Comparison of ENCODE assay signal across 1 cellular context in the genomic region with DNA sequence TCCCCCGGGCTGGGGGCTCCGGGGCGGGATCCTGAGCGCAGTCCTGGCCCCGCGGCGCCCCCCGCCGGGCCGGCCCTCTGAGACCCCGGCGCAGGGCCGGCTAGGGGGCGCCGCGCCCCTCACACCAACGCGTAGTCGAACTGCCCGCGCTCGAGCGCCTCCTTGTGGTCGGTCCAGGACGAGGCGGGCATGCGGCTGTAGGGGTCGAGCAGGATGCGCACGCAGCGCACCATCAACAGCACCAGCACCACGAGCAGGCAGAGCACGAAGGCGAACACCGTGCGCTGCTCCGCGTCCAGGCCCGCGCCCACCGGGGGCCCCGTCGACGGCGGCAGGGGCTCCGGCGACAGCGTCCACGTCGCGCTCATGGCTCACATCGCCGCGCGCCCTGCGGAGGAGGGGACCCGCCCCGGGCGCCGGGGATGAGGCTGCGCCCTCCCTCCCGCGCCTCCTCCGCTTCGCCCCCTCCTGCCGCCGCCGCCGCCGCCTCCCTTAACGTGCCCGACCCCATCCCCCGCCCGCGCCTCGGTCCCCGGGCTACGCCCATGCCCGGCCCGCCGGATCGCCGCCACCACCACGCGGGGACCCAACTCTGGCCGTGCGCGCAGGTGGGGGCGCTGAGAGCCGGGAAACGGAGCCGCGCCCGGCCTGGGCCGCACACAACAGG.
TF ChIP-seq lines count a peak whose summit lies in the region.

No MANE protein-coding gene starts in this region.

TF ChIP-seq in GM23338, 12 proteins besides CTCF, POLR2A, EP300 and RAD21 (continued from another document):
- TF ChIP-seq, protein P1, sequence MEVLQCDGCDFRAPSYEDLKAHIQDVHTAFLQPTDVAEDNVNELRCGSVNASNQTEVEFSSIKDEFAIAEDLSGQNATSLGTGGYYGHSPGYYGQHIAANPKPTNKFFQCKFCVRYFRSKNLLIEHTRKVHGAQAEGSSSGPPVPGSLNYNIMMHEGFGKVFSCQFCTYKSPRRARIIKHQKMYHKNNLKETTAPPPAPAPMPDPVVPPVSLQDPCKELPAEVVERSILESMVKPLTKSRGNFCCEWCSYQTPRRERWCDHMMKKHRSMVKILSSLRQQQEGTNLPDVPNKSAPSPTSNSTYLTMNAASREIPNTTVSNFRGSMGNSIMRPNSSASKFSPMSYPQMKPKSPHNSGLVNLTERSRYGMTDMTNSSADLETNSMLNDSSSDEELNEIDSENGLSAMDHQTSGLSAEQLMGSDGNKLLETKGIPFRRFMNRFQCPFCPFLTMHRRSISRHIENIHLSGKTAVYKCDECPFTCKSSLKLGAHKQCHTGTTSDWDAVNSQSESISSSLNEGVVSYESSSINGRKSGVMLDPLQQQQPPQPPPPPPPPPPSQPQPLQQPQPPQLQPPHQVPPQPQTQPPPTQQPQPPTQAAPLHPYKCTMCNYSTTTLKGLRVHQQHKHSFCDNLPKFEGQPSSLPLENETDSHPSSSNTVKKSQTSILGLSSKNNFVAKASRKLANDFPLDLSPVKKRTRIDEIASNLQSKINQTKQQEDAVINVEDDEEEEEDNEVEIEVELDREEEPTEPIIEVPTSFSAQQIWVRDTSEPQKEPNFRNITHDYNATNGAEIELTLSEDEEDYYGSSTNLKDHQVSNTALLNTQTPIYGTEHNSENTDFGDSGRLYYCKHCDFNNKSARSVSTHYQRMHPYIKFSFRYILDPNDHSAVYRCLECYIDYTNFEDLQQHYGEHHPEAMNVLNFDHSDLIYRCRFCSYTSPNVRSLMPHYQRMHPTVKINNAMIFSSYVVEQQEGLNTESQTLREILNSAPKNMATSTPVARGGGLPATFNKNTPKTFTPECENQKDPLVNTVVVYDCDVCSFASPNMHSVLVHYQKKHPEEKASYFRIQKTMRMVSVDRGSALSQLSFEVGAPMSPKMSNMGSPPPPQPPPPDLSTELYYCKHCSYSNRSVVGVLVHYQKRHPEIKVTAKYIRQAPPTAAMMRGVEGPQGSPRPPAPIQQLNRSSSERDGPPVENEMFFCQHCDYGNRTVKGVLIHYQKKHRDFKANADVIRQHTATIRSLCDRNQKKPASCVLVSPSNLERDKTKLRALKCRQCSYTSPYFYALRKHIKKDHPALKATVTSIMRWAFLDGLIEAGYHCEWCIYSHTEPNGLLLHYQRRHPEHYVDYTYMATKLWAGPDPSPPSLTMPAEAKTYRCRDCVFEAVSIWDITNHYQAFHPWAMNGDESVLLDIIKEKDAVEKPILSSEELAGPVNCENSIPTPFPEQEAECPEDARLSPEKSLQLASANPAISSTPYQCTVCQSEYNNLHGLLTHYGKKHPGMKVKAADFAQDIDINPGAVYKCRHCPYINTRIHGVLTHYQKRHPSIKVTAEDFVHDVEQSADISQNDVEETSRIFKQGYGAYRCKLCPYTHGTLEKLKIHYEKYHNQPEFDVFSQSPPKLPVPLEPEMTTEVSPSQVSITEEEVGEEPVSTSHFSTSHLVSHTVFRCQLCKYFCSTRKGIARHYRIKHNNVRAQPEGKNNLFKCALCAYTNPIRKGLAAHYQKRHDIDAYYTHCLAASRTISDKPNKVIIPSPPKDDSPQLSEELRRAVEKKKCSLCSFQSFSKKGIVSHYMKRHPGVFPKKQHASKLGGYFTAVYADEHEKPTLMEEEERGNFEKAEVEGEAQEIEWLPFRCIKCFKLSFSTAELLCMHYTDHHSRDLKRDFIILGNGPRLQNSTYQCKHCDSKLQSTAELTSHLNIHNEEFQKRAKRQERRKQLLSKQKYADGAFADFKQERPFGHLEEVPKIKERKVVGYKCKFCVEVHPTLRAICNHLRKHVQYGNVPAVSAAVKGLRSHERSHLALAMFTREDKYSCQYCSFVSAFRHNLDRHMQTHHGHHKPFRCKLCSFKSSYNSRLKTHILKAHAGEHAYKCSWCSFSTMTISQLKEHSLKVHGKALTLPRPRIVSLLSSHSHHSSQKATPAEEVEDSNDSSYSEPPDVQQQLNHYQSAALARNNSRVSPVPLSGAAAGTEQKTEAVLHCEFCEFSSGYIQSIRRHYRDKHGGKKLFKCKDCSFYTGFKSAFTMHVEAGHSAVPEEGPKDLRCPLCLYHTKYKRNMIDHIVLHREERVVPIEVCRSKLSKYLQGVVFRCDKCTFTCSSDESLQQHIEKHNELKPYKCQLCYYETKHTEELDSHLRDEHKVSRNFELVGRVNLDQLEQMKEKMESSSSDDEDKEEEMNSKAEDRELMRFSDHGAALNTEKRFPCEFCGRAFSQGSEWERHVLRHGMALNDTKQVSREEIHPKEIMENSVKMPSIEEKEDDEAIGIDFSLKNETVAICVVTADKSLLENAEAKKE (CRISPR knock-in tag; IDR thresholded peaks at IDR 0.05): no peak
- TF ChIP-seq CREB1 (CRISPR knock-in tag; IDR thresholded peaks at IDR 0.05; ENCODE audit: low read depth) (peak; percentile 51), ZNF331 (CRISPR knock-in tag; IDR thresholded peaks at IDR 0.05; ENCODE audit: low read depth) (no peak), EZH2phosphoT487 (IDR thresholded peaks at IDR 0.05; ENCODE audit: unreplicated experiment) (no peak)
- TF ChIP-seq, protein P2, sequence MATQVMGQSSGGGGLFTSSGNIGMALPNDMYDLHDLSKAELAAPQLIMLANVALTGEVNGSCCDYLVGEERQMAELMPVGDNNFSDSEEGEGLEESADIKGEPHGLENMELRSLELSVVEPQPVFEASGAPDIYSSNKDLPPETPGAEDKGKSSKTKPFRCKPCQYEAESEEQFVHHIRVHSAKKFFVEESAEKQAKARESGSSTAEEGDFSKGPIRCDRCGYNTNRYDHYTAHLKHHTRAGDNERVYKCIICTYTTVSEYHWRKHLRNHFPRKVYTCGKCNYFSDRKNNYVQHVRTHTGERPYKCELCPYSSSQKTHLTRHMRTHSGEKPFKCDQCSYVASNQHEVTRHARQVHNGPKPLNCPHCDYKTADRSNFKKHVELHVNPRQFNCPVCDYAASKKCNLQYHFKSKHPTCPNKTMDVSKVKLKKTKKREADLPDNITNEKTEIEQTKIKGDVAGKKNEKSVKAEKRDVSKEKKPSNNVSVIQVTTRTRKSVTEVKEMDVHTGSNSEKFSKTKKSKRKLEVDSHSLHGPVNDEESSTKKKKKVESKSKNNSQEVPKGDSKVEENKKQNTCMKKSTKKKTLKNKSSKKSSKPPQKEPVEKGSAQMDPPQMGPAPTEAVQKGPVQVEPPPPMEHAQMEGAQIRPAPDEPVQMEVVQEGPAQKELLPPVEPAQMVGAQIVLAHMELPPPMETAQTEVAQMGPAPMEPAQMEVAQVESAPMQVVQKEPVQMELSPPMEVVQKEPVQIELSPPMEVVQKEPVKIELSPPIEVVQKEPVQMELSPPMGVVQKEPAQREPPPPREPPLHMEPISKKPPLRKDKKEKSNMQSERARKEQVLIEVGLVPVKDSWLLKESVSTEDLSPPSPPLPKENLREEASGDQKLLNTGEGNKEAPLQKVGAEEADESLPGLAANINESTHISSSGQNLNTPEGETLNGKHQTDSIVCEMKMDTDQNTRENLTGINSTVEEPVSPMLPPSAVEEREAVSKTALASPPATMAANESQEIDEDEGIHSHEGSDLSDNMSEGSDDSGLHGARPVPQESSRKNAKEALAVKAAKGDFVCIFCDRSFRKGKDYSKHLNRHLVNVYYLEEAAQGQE (IDR thresholded peaks at IDR 0.05; ENCODE audit: unreplicated experiment): no peak
TF ChIP-seq in GM23338: peak in this region for 2.
